Comparison of ENCODE assay signal across 11 cellular contexts in genomic region chr2:147636238-147636887, GRCh38.
A peak's percentile ranks its signal among the peaks of the same experiment; 100 is the strongest.
DNase-seq lines count a peak whose midpoint lies in the region; ATAC-seq and TF ChIP-seq lines count a peak whose summit lies in the region.
"Had no signal": no experiment of that assay in that cellular context is flagged by ENCODE, and none has a peak within 500 bp of the region (broad histone marks: within the 10 kb centered on the region; RNA-seq: fewer than 3 reads in every experiment).

No MANE protein-coding gene starts in this region.

- H3K36me3 Mint-ChIP-seq in activated CD4-positive, alpha-beta memory T cell treated with anti-CD3 and anti-CD28 coated beads for 36 hours: no peaks in the 10 kb centered on the region
- H3K36me3 Mint-ChIP-seq in endothelial cell (ENCODE audit: low read depth, unreplicated experiment): no peaks in the 10 kb centered on the region
- H3K36me3 Mint-ChIP-seq: activated naive CD4-positive, alpha-beta T cell treated with anti-CD3 and anti-CD28 coated beads, Interleukin-2, amount 50 U/mL, for 72 hours had no signal

- H3K9me3 ChIP-seq in IMR-90 (ENCODE audit: control insufficient read depth, insufficient read depth, low read length): no peaks in the 10 kb centered on the region
- H3K9me3 ChIP-seq in lung (ENCODE audit: control insufficient read depth in 2 of 2, insufficient read depth in 1 of 2, low read length in 1 of 2): no peaks in the 10 kb centered on the region
- H3K9me3 ChIP-seq: esophagus muscularis mucosa had no signal

- no peak overlapping the region for H3K4me3 ChIP-seq in IMR-90 (ENCODE audit: insufficient read depth, low read depth, low read length)
- no peak overlapping the region for H3K4me3 ChIP-seq in lung
- H3K4me3 ChIP-seq: esophagus muscularis mucosa had no signal

- H3K4ac ChIP-seq in IMR-90 (ENCODE audit: low read depth, low read length): no peak overlapping the region

- no peak overlapping the region for H2BK5ac ChIP-seq in IMR-90 (ENCODE audit: low read depth, low read length, poor library complexity, severe bottlenecking)

- intact Hi-C loops in IMR-90 (cut with micrococcal nuclease): no loop called here
- intact Hi-C loops in activated CD4-positive, alpha-beta memory T cell treated with anti-CD3 and anti-CD28 coated beads for 36 hours (cut with micrococcal nuclease): no loop called here

- H2BK15ac ChIP-seq in IMR-90 (ENCODE audit: low read depth, low read length): no peak overlapping the region

- no peaks in the 10 kb centered on the region for H4K20me1 ChIP-seq in IMR-90 (ENCODE audit: insufficient read depth, low read length)

- H2AK5ac ChIP-seq in IMR-90 (ENCODE audit: low read depth, low read length): no peak overlapping the region

- peaks cover 26% of the 10 kb centered on the region for H3K4me1 Mint-ChIP-seq in activated CD4-positive, alpha-beta memory T cell treated with anti-CD3 and anti-CD28 coated beads for 36 hours (ENCODE audit: low read depth)
- peaks cover under 1% of the 10 kb centered on the region for H3K4me1 Mint-ChIP-seq in endothelial cell (ENCODE audit: unreplicated experiment)

- peaks cover 3% of the 10 kb centered on the region; the same call in 1 of the 2 replicates for H3K4me1 ChIP-seq in IMR-90 (ENCODE audit: control insufficient read depth, insufficient read depth, low read length)
- H3K4me1 ChIP-seq in lung (ENCODE audit: control insufficient read depth in 2 of 2, insufficient read depth in 2 of 2, low read length in 2 of 2): no peaks in the 10 kb centered on the region

- H3K4me3 Mint-ChIP-seq in activated CD4-positive, alpha-beta memory T cell treated with anti-CD3 and anti-CD28 coated beads for 36 hours: no peak overlapping the region
- no peak overlapping the region for H3K4me3 Mint-ChIP-seq in endothelial cell (ENCODE audit: unreplicated experiment)

- DNase-seq in AG20443 (ENCODE audit: low spot score) (peak; percentile 77), IMR-90 (peak; percentile 69), astrocyte of the hippocampus (ENCODE audit: low read depth, low spot score) (peak; percentile 85), lung (ENCODE audit: low spot score) (no peak), NCI-H1694 treated with DMSO at 0.1 percent for 48 hours (lab: John Stamatoyannopoulos, UW) (no peak), endothelial cell (ENCODE audit: low spot score) (no peak)
- DNase-seq in activated CD4-positive, alpha-beta memory T cell treated with anti-CD3 and anti-CD28 coated beads for 36 hours: no peak
- DNase-seq in stimulated activated CD8-positive, alpha-beta memory T cell treated with anti-CD3 and anti-CD28 coated beads, Interleukin-4, amount 100 ng/mL, for 48 hours: no peak
- DNase-seq: stimulated activated CD4-positive, alpha-beta T cell treated with anti-CD3 and anti-CD28 coated beads, Interleukin-4, amount 100 ng/mL, for 1 hour had no signal

- no peak overlapping the region for H3K23ac ChIP-seq in IMR-90 (ENCODE audit: low read depth, low read length)

- CTCF ChIA-PET in IMR-90 (lab: Yijun Ruan, JAX): no interaction called here
- CTCF ChIA-PET in activated CD4-positive, alpha-beta memory T cell treated with anti-CD3 and anti-CD28 coated beads for 36 hours (lab: Charles Lee): no interaction called here

- WGBS in IMR-90 (ENCODE audit: extremely low coverage in 2 of 2, insufficient read length in 1 of 2), 2 experiments: no CpG with 5 or more reads among the region's 9 CpGs
- 56 to 59% methylated on average over 9 of the region's 9 CpGs for WGBS in lung, 2 donors

- no peaks in the 10 kb centered on the region for H3K27me3 Mint-ChIP-seq in activated CD4-positive, alpha-beta memory T cell treated with anti-CD3 and anti-CD28 coated beads for 36 hours
- H3K27me3 Mint-ChIP-seq in endothelial cell (ENCODE audit: unreplicated experiment): no peaks in the 10 kb centered on the region

- no peak for TF ChIP-seq RAD21 in IMR-90 (IDR thresholded peaks at IDR 0.05; ENCODE audit: low read length)

- H3K14ac ChIP-seq in IMR-90 (replicated peaks; ENCODE audit: low read depth, low read length): no peak overlapping the region

- no peak for TF ChIP-seq CTCF in IMR-90 (conservative IDR thresholded peaks at IDR 0.05; ENCODE audit: low read depth, low read length)
- TF ChIP-seq CTCF in lung (IDR thresholded peaks at IDR 0.05; ENCODE audit: control extremely low read depth, extremely low read depth): no peak
- no peak for TF ChIP-seq CTCF in endothelial cell (IDR thresholded peaks at IDR 0.05; ENCODE audit: unreplicated experiment)

- H3K9ac ChIP-seq in IMR-90 (ENCODE audit: low read depth, low read length): no peak overlapping the region

- H3K36me3 ChIP-seq in IMR-90 (ENCODE audit: control insufficient read depth, insufficient read depth, low read length): no peaks in the 10 kb centered on the region
- no peaks in the 10 kb centered on the region for H3K36me3 ChIP-seq in lung (ENCODE audit: control insufficient read depth in 2 of 2, insufficient read depth in 2 of 2, low read length in 2 of 2)
- H3K36me3 ChIP-seq: esophagus muscularis mucosa had no signal

- 0 out of 2 replicates have a peak overlapping the region, but pooled peaks have one; percentile 40 for H2BK120ac ChIP-seq in IMR-90 (ENCODE audit: low read depth, low read length)

- no TSS peak for BruUV-seq in IMR-90 (replicated peaks; lab: Mats Ljungman, UMichigan)

- H3K18ac ChIP-seq in IMR-90 (ENCODE audit: low read depth, low read length): no peak overlapping the region; the same call in 1 of the 2 replicates

- peak overlapping the region; percentile 91; the same call in 1 of the 2 replicates for H3K4me2 ChIP-seq in IMR-90 (ENCODE audit: low read depth, low read length)

- no peaks in the 10 kb centered on the region for H3K9me3 Mint-ChIP-seq in activated CD4-positive, alpha-beta memory T cell treated with anti-CD3 and anti-CD28 coated beads for 36 hours
- H3K9me3 Mint-ChIP-seq in endothelial cell (ENCODE audit: unreplicated experiment): no peaks in the 10 kb centered on the region

- no peak overlapping the region for H3K56ac ChIP-seq in IMR-90 (ENCODE audit: extremely low read depth, insufficient read depth, low read length)

- no peak overlapping the region for H2BK20ac ChIP-seq in IMR-90 (ENCODE audit: low read depth, low read length)

- H3K27ac ChIP-seq in IMR-90 (ENCODE audit: insufficient read depth, low read length): peak overlapping the region; percentile 86; the same call in 1 of the 2 replicates
- H3K27ac ChIP-seq in lung (ENCODE audit: low read depth in 1 of 2, low read length in 1 of 2): no peak overlapping the region

- no peak overlapping the region for H4K8ac ChIP-seq in IMR-90 (ENCODE audit: low read depth in 2 of 2, low read length in 2 of 2)

- H4K91ac ChIP-seq in IMR-90 (ENCODE audit: insufficient read depth, low read depth, low read length): no peak overlapping the region

- ATAC-seq in IMR-90 (ENCODE audit: low read depth): peak; percentile 86
- peak; percentile 42 for ATAC-seq in lung (ENCODE audit: insufficient read depth, low FRiP score)

- no peak overlapping the region for H3K27ac Mint-ChIP-seq in activated CD4-positive, alpha-beta memory T cell treated with anti-CD3 and anti-CD28 coated beads for 36 hours
- H3K27ac Mint-ChIP-seq in endothelial cell (ENCODE audit: unreplicated experiment): no peak overlapping the region

- no peak overlapping the region; the same call in 1 of the 2 replicates for H4K5ac ChIP-seq in IMR-90 (ENCODE audit: low read depth, low read length)

- no peak for TF ChIP-seq POLR2A in IMR-90 (IDR thresholded peaks at IDR 0.05; ENCODE audit: low read depth, low read length)

- dilution Hi-C loops in IMR-90 (cut with HindIII; ENCODE audit: low sequenced_read_pairs, unreplicated experiment): no loop called here

- in situ Hi-C loops in IMR-90 (cut with MboI; ENCODE audit: low sequenced_read_pairs): no loop called here

- H2AK9ac ChIP-seq in IMR-90 (replicated peaks; ENCODE audit: low read depth, low read length, poor library complexity): no peak overlapping the region

- H3K27me3 ChIP-seq in IMR-90 (ENCODE audit: control insufficient read depth, insufficient read depth, low read length) (no peaks in the 10 kb centered on the region; the same call in 1 of the 2 replicates), lung (ENCODE audit: control insufficient read depth, insufficient read depth) (no peaks in the 10 kb centered on the region)
- H3K27me3 ChIP-seq: esophagus muscularis mucosa had no signal

- no peaks in the 10 kb centered on the region for H3K79me1 ChIP-seq in IMR-90 (ENCODE audit: low read depth in 1 of 2, low read length in 2 of 2)

- POLR2A ChIA-PET in IMR-90 (lab: Charles Lee; ENCODE audit: unreplicated experiment): no interaction called here
- POLR2A ChIA-PET in activated CD4-positive, alpha-beta memory T cell treated with anti-CD3 and anti-CD28 coated beads for 36 hours (lab: Charles Lee): no interaction called here

- no peaks in the 10 kb centered on the region for H3K9me1 ChIP-seq in IMR-90 (ENCODE audit: insufficient read depth, low read length)

- H2AFZ ChIP-seq in IMR-90 (replicated peaks; ENCODE audit: low read length, poor library complexity): no peak overlapping the region

TF ChIP-seq in IMR-90, 13 proteins besides CTCF, POLR2A, EP300 and RAD21 (continues in another document):
- TF ChIP-seq CHD1 (IDR thresholded peaks at IDR 0.05; ENCODE audit: low read depth, low read length) (no peak), MAFK (IDR thresholded peaks at IDR 0.05; ENCODE audit: low read depth, low read length) (no peak), CEBPB (IDR thresholded peaks at IDR 0.05; ENCODE audit: low read depth, low read length) (no peak), RCOR1 (IDR thresholded peaks at IDR 0.05; ENCODE audit: insufficient replicate concordance, low read length) (no peak), RFX5 (IDR thresholded peaks at IDR 0.05; ENCODE audit: low read depth, low read length) (no peak), SMC3 (IDR thresholded peaks at IDR 0.05; ENCODE audit: low read depth, low read length) (no peak), MXI1 (IDR thresholded peaks at IDR 0.05; ENCODE audit: borderline replicate concordance, low read depth, low read length) (no peak), FOS (IDR thresholded peaks at IDR 0.05; ENCODE audit: low read depth, low read length) (no peak), MAZ (IDR thresholded peaks at IDR 0.05; ENCODE audit: borderline replicate concordance, low read depth, low read length) (no peak), BHLHE40 (IDR thresholded peaks at IDR 0.05; ENCODE audit: low read depth, low read length) (no peak), NFE2L2 (IDR thresholded peaks at IDR 0.05; ENCODE audit: low read depth, low read length) (no peak)
- TF ChIP-seq, protein P1, sequence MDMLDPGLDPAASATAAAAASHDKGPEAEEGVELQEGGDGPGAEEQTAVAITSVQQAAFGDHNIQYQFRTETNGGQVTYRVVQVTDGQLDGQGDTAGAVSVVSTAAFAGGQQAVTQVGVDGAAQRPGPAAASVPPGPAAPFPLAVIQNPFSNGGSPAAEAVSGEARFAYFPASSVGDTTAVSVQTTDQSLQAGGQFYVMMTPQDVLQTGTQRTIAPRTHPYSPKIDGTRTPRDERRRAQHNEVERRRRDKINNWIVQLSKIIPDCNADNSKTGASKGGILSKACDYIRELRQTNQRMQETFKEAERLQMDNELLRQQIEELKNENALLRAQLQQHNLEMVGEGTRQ (IDR thresholded peaks at IDR 0.05; ENCODE audit: low read depth, low read length): no peak

Comparison
In these comparisons a context has a peak if more than half of its experiments do, and no peak if none do; other contexts are left out.
1. DNase-seq: peak in AG20443 (single experiment), IMR-90 (single experiment) and astrocyte of the hippocampus (single experiment); none in lung (single experiment), activated CD4-positive, alpha-beta memory T cell treated with anti-CD3 and anti-CD28 coated beads for 36 hours (single experiment), NCI-H1694 treated with DMSO at 0.1 percent for 48 hours (single experiment), stimulated activated CD8-positive, alpha-beta memory T cell treated with anti-CD3 and anti-CD28 coated beads, Interleukin-4, amount 100 ng/mL, for 48 hours (single experiment) and endothelial cell (single experiment).